In genomic region chr2:199414465-199414864, GRCh38 we compare ENCODE assay signal across 33 cellular contexts.
"Had no signal": no experiment of that assay in that cellular context is flagged by ENCODE, and none has a peak within 500 bp of the region (broad histone marks: within the 10 kb centered on the region; RNA-seq: fewer than 3 reads in every experiment).

No MANE protein-coding gene starts in this region.

- H3K27ac Mint-ChIP-seq: naive thymus-derived CD8-positive, alpha-beta T cell; natural killer cell treated with Interleukin-12 subunit alpha and Interleukin-12 subunit beta and Interleukin-15 and Interleukin-18, amount 100 ng/mL, for 72 hours; progenitor cell of endocrine pancreas; stimulated activated memory B cell treated with anti-CD40 and anti-IgM and Interleukin-4, amounts not matched to agents 10 μg/mL and 1 μg/mL and 100 μg/mL, for 72 hours; stimulated activated naive CD8-positive, alpha-beta T cell treated with anti-CD3 and anti-CD28 coated beads, Interleukin-15, amount 100 ng/mL, for 72 hours had no signal

- H3K9ac ChIP-seq: parathyroid adenoma had no signal

- H3K4me3 ChIP-seq: ovary, psoas muscle, right lobe of liver, skin epidermis, smooth muscle cell, spleen, suprapubic skin, testis, tibial artery, upper lobe of left lung, vagina had no signal

- H3K27me3 ChIP-seq: ovary, right lobe of liver, spleen, suprapubic skin, testis, tibial artery, upper lobe of left lung, vagina had no signal

- H3K36me3 Mint-ChIP-seq: naive B cell; naive thymus-derived CD8-positive, alpha-beta T cell; natural killer cell treated with Interleukin-12 subunit alpha and Interleukin-12 subunit beta and Interleukin-15 and Interleukin-18, amount 100 ng/mL, for 72 hours; stimulated activated memory B cell treated with anti-CD40 and anti-IgM and Interleukin-4, amounts not matched to agents 10 μg/mL and 1 μg/mL and 100 μg/mL, for 72 hours had no signal

- DNase-seq: naive B cell; naive thymus-derived CD8-positive, alpha-beta T cell; nucleus accumbens; ovary; posterior cingulate gyrus; psoas muscle; right cardiac atrium; right lobe of liver; spleen; stimulated activated CD4-positive, alpha-beta T cell treated with anti-CD3 and anti-CD28 coated beads, Interleukin-12 subunit alpha, Interleukin-12 subunit beta, amount 100 ng/mL, for 4 hours; stimulated activated CD4-positive, alpha-beta T cell treated with anti-CD3 and anti-CD28 coated beads, Interleukin-1b, Interleukin-23, amount 100 ng/mL, for 48 hours; stimulated activated CD4-positive, alpha-beta T cell treated with anti-CD3 and anti-CD28 coated beads, Interleukin-4, amount 100 ng/mL, for 1 hour; stimulated activated CD4-positive, alpha-beta T cell treated with anti-CD3 and anti-CD28 coated beads, Interleukin-4, amount 100 ng/mL, for 4 hours; stimulated activated CD8-positive, alpha-beta memory T cell treated with anti-CD3 and anti-CD28 coated beads, Interleukin-4, amount 100 ng/mL, for 48 hours; stimulated activated naive CD4-positive, alpha-beta T cell; stimulated activated naive CD8-positive, alpha-beta T cell treated with anti-CD3 and anti-CD28 coated beads, Interleukin-15, amount 100 ng/mL, for 72 hours; stimulated activated naive CD8-positive, alpha-beta T cell treated with anti-CD3 and anti-CD28 coated beads, Interleukin-15, Interleukin-2, amounts not matched to agents 100 U/mL and 50 U/mL, for 24 hours; substantia nigra; testis; tibial artery; trophoblast cell; upper lobe of left lung had no signal

- H3K9me3 Mint-ChIP-seq: naive B cell; naive thymus-derived CD8-positive, alpha-beta T cell; natural killer cell treated with Interleukin-12 subunit alpha and Interleukin-12 subunit beta and Interleukin-15 and Interleukin-18, amount 100 ng/mL, for 72 hours; neural crest cell; stimulated activated memory B cell treated with anti-CD40 and anti-IgM and Interleukin-4, amounts not matched to agents 10 μg/mL and 1 μg/mL and 100 μg/mL, for 72 hours; stimulated activated naive CD8-positive, alpha-beta T cell treated with anti-CD3 and anti-CD28 coated beads, Interleukin-15, amount 100 ng/mL, for 72 hours had no signal

- H3K4me1 ChIP-seq: parathyroid adenoma, psoas muscle, right lobe of liver, spleen, suprapubic skin, testis, tibial artery, upper lobe of left lung, vagina had no signal

- H2AFZ ChIP-seq: parathyroid adenoma had no signal

- FAIRE-seq: urothelium cell line had no signal

- H3K9me3 ChIP-seq: neutrophil, ovary, psoas muscle, right lobe of liver, spleen, suprapubic skin, testis, tibial artery, upper lobe of left lung, vagina had no signal

- ATAC-seq: naive thymus-derived CD8-positive, alpha-beta T cell; natural killer cell treated with Interleukin-12 subunit alpha and Interleukin-12 subunit beta and Interleukin-15 and Interleukin-18, amount 100 ng/mL, for 72 hours; psoas muscle; right cardiac atrium; right lobe of liver; stimulated activated memory B cell treated with anti-CD40 and anti-IgM and Interleukin-4, amounts not matched to agents 10 μg/mL and 1 μg/mL and 100 μg/mL, for 72 hours; stimulated activated naive CD8-positive, alpha-beta T cell treated with anti-CD3 and anti-CD28 coated beads, Interleukin-15, amount 100 ng/mL, for 72 hours; stimulated activated naive CD8-positive, alpha-beta T cell treated with anti-CD3 and anti-CD28 coated beads, Interleukin-15, Interleukin-2, amounts not matched to agents 100 U/mL and 50 U/mL, for 24 hours had no signal

- H3K4me1 Mint-ChIP-seq: naive B cell; naive thymus-derived CD8-positive, alpha-beta T cell; stimulated activated memory B cell treated with anti-CD40 and anti-IgM and Interleukin-4, amounts not matched to agents 10 μg/mL and 1 μg/mL and 100 μg/mL, for 72 hours; stimulated activated naive CD8-positive, alpha-beta T cell treated with anti-CD3 and anti-CD28 coated beads, Interleukin-15, amount 100 ng/mL, for 72 hours had no signal

- H3K27ac ChIP-seq: neutrophil, ovary, parathyroid adenoma, psoas muscle, right lobe of liver, skin epidermis, spleen, suprapubic skin, testis, tibial artery, upper lobe of left lung, vagina had no signal

- H3K79me2 ChIP-seq: parathyroid adenoma had no signal

- H3K4me2 ChIP-seq: smooth muscle cell had no signal

- H3K4me3 Mint-ChIP-seq: naive B cell; naive thymus-derived CD8-positive, alpha-beta T cell; natural killer cell treated with Interleukin-12 subunit alpha and Interleukin-12 subunit beta and Interleukin-15 and Interleukin-18, amount 100 ng/mL, for 72 hours; neural crest cell; stimulated activated memory B cell treated with anti-CD40 and anti-IgM and Interleukin-4, amounts not matched to agents 10 μg/mL and 1 μg/mL and 100 μg/mL, for 72 hours; stimulated activated naive CD8-positive, alpha-beta T cell treated with anti-CD3 and anti-CD28 coated beads, Interleukin-15, amount 100 ng/mL, for 72 hours had no signal

- H3K36me3 ChIP-seq: neutrophil, ovary, right lobe of liver, spleen, upper lobe of left lung, vagina had no signal

- H3K27me3 Mint-ChIP-seq: stimulated activated memory B cell treated with anti-CD40 and anti-IgM and Interleukin-4, amounts not matched to agents 10 μg/mL and 1 μg/mL and 100 μg/mL, for 72 hours had no signal
